17 cellular contexts compared by ENCODE assay signal in the genomic region with DNA sequence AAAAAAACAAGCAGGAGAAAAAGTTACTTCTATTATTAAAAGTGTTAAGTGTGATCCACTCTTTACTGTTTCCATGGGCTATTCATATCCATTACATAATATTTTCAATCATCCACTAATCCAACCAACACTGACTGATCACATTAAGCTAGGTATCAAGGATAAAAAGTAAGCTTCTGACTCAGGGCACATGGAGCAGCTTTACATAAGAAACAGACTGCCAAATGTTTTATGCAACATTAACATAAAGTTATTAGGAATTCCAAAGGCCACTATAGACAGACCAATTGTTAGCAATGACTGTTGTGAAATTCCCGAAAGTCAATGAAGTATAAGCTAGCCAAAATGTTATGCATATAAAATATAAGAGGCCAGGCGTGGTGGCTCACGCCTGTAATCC.
"Had no signal": no experiment of that assay in that cellular context is flagged by ENCODE, and none has a peak within 500 bp of the region (broad histone marks: within the 10 kb centered on the region; RNA-seq: fewer than 3 reads in every experiment).

No MANE protein-coding gene starts in this region.

- H3K4me3 Mint-ChIP-seq: activated naive CD4-positive, alpha-beta T cell treated with anti-CD3 and anti-CD28 coated beads for 36 hours; neural crest cell; T-helper 17 cell had no signal

- H3K27me3 Mint-ChIP-seq: activated T-helper 17 cell treated with anti-CD3 and anti-CD28 coated beads, Interleukin-2, amount 50 U/mL, for 72 hours; stimulated activated naive CD8-positive, alpha-beta T cell treated with anti-CD3 and anti-CD28 coated beads, Interleukin-15, amount 100 ng/mL, for 72 hours; T-helper 17 cell had no signal

- H3K9me3 Mint-ChIP-seq: activated naive CD4-positive, alpha-beta T cell treated with anti-CD3 and anti-CD28 coated beads for 36 hours; activated T-helper 17 cell treated with anti-CD3 and anti-CD28 coated beads, Interleukin-2, amount 50 U/mL, for 72 hours had no signal

- ATAC-seq: activated T-helper 17 cell treated with anti-CD3 and anti-CD28 coated beads, Interleukin-2, amount 50 U/mL, for 72 hours; foreskin keratinocyte; left lung; stimulated activated naive CD8-positive, alpha-beta T cell treated with anti-CD3 and anti-CD28 coated beads, Interleukin-15, amount 100 ng/mL, for 72 hours; T-helper 17 cell had no signal

- H3K27me3 ChIP-seq: ascending aorta, breast epithelium, foreskin keratinocyte, left lung, upper lobe of left lung had no signal

- H3K27ac ChIP-seq: ascending aorta, breast epithelium, foreskin keratinocyte, left lung, upper lobe of left lung had no signal

- H3K36me3 ChIP-seq: ascending aorta, breast epithelium, left lung, upper lobe of left lung had no signal

- H3K4me1 ChIP-seq: breast epithelium, foreskin keratinocyte had no signal

- DNase-seq: activated CD4-positive, alpha-beta T cell treated with anti-CD3 and anti-CD28 coated beads for 4 hours; activated naive CD4-positive, alpha-beta T cell treated with anti-CD3 and anti-CD28 coated beads for 36 hours; cerebellar nuclear complex; effector CD8-positive, alpha-beta T cell; foreskin keratinocyte; glutamatergic neuron; hypothalamus; kidney; left lung; mammary epithelial cell; stimulated activated naive CD8-positive, alpha-beta T cell treated with anti-CD3 and anti-CD28 coated beads, Interleukin-15, amount 100 ng/mL, for 72 hours; T-helper 17 cell; upper lobe of left lung had no signal

- H3K27ac Mint-ChIP-seq: activated naive CD4-positive, alpha-beta T cell treated with anti-CD3 and anti-CD28 coated beads for 36 hours; stimulated activated naive CD8-positive, alpha-beta T cell treated with anti-CD3 and anti-CD28 coated beads, Interleukin-15, amount 100 ng/mL, for 72 hours had no signal

- H3K9me3 ChIP-seq: ascending aorta, breast epithelium, left lung, upper lobe of left lung had no signal

- H3K4me3 ChIP-seq: ascending aorta, breast epithelium, left lung, upper lobe of left lung had no signal
